In the genomic region with DNA sequence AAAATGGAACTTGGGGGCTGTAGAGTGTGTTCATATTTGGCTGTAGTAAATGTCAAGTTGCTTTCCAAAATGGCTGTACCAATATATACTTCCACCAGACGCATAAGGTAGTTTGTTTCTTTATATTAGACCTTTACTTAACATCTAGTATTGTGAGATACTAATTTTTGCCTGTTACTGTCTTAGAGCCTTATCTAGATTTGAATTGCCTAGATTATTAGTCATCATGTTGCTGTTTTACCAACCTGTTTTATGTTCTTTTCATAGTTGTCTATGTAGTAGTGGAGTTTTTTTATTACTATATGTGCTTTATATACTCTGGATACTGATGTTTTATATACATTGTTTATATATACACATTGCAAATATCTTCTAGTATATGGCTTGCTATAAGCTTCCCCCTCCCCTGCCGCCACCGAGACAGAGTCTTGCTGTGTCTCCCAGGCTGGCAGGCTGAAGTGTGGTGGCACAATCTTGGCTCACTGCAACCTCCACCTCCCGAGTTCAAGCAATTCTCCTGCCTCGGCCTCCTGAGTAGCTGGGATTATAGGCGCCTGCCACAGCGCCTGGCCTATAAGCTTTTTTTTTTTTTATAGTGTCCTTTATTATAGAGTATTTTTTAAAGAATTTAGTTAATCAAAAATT, we compare ENCODE assay signal across 19 cellular contexts. TPM values are rescaled to one million over a fixed set of nuclear protein-coding genes. Genes with fewer than 3 reads are reported as not detected.
DNase-seq lines count a peak whose midpoint lies in the region; ATAC-seq and TF ChIP-seq lines count a peak whose summit lies in the region.
"Had no signal": no experiment of that assay in that cellular context is flagged by ENCODE, and none has a peak within 500 bp of the region (broad histone marks: within the 10 kb centered on the region; RNA-seq: fewer than 3 reads in every experiment).

No MANE protein-coding gene starts in this region.

- peak overlapping the region in 1 of 2 donors; percentile 14 for H3K27ac Mint-ChIP-seq in activated naive CD4-positive, alpha-beta T cell treated with anti-CD3 and anti-CD28 coated beads, Interleukin-2, amount 50 U/mL, for 72 hours
- H3K27ac Mint-ChIP-seq in endothelial cell (ENCODE audit: unreplicated experiment), result no peak overlapping the region
- H3K27ac Mint-ChIP-seq in HFFc6, result no peak overlapping the region
- H3K27ac Mint-ChIP-seq: CD8-positive, alpha-beta T cell had no signal

- H3K27me3 Mint-ChIP-seq in endothelial cell (ENCODE audit: unreplicated experiment) (peaks cover 2% of the 10 kb centered on the region), HFFc6 (ENCODE audit: insufficient read depth) (no peaks in the 10 kb centered on the region)

- no peak for DNase-seq in activated naive CD4-positive, alpha-beta T cell treated with anti-CD3 and anti-CD28 coated beads, Interleukin-2, amount 50 U/mL, for 72 hours (ENCODE audit: low spot score in 2 of 2)
- no peak for DNase-seq in activated naive CD4-positive, alpha-beta T cell treated with Interleukin-2 at 50 U/mL for 16 hours
- DNase-seq in NCI-H226 (peak; percentile 5), amniotic epithelial cell (ENCODE audit: low read depth) (peak; percentile 40), endothelial cell (ENCODE audit: low spot score) (no peak), HFFc6 (no peak)
- DNase-seq: C1 segment of cervical spinal cord; Caco-2; CD8-positive, alpha-beta T cell; GOT3; HCEC 1CT; NCI-H1048; NCI-H1417; NCI-H1694; NCI-H2029 treated with DMSO at 0.1 percent for 48 hours; NCI-H526 treated with DMSO at 0.1 percent for 48 hours; SHP77 treated with DMSO at 0.1 percent for 48 hours had no signal

- H3K4me3 Mint-ChIP-seq in endothelial cell (ENCODE audit: unreplicated experiment), result no peak overlapping the region
- H3K4me3 Mint-ChIP-seq in HFFc6, result no peak overlapping the region
- H3K4me3 Mint-ChIP-seq: CD8-positive, alpha-beta T cell had no signal

- ATAC-seq in activated naive CD4-positive, alpha-beta T cell treated with anti-CD3 and anti-CD28 coated beads, Interleukin-2, amount 50 U/mL, for 72 hours, result peak; percentile 34 to 91
- no peak for ATAC-seq in HG03139 (IDR thresholded peaks at IDR 0.05; ENCODE audit: unreplicated experiment)
- ATAC-seq: CD8-positive, alpha-beta T cell; Panc1 had no signal

- H3K4me1 Mint-ChIP-seq in endothelial cell (ENCODE audit: unreplicated experiment) (no peaks in the 10 kb centered on the region), HFFc6 (ENCODE audit: low read depth) (peaks cover 24% of the 10 kb centered on the region)

- H3K36me3 Mint-ChIP-seq in activated naive CD4-positive, alpha-beta T cell treated with anti-CD3 and anti-CD28 coated beads, Interleukin-2, amount 50 U/mL, for 72 hours, result peaks cover 11 to 19% of the 10 kb centered on the region in 2 donors
- H3K36me3 Mint-ChIP-seq in endothelial cell (ENCODE audit: low read depth, unreplicated experiment) (peaks cover 11% of the 10 kb centered on the region), HFFc6 (ENCODE audit: low read depth) (peaks cover 23% of the 10 kb centered on the region)

- TF ChIP-seq CTCF in endothelial cell (IDR thresholded peaks at IDR 0.05; ENCODE audit: unreplicated experiment) (no peak), HFFc6 (IDR thresholded peaks at IDR 0.05) (no peak)

- H3K9me3 Mint-ChIP-seq in activated naive CD4-positive, alpha-beta T cell treated with anti-CD3 and anti-CD28 coated beads, Interleukin-2, amount 50 U/mL, for 72 hours, result peaks cover 0 to 6% of the 10 kb centered on the region in 2 donors
- H3K9me3 Mint-ChIP-seq in endothelial cell (ENCODE audit: unreplicated experiment), result no peaks in the 10 kb centered on the region
- no peaks in the 10 kb centered on the region for H3K9me3 Mint-ChIP-seq in HFFc6
- H3K9me3 Mint-ChIP-seq: CD8-positive, alpha-beta T cell had no signal

RNA-seq across cellular contexts. Expression of a gene that starts 18.9 kb away (rescaled TPM):
- total RNA-seq in activated naive CD4-positive, alpha-beta T cell treated with anti-CD3 and anti-CD28 coated beads, Interleukin-2, amount 50 U/mL, for 72 hours, result 10 to 100 TPM; 52.3 to 53.3 TPM
- 62.0 TPM for total RNA-seq in endothelial cell (ENCODE audit: unreplicated experiment)
- 10 to 100 TPM; 24.8 to 30.4 (median 27.7) TPM for total RNA-seq in HFFc6 (2021; fragmentation: NEBNext Ultra II Directional; extraction: Animal tissue kit (Norgen Biotek cat#: 25700))

Comparison
In these comparisons a context has a peak if more than half of its experiments do, and no peak if none do; other contexts are left out.
1. DNase-seq: peak in NCI-H226 (single experiment) and amniotic epithelial cell (single experiment); none in activated naive CD4-positive, alpha-beta T cell treated with anti-CD3 and anti-CD28 coated beads, Interleukin-2, amount 50 U/mL, for 72 hours (0 of 2), activated naive CD4-positive, alpha-beta T cell treated with Interleukin-2 at 50 U/mL for 16 hours (single experiment), endothelial cell (single experiment) and HFFc6 (single experiment).